In genomic region chr2:144524190-144524957, GRCh38 we compare ENCODE assay signal across 9 cellular contexts. TPM values are rescaled to one million over a fixed set of nuclear protein-coding genes. Genes with fewer than 3 reads are reported as not detected.
A peak's percentile ranks its signal among the peaks of the same experiment; 100 is the strongest.
DNase-seq lines count a peak whose midpoint lies in the region; TF ChIP-seq lines count a peak whose summit lies in the region.
"Had no signal": no experiment of that assay in that cellular context is flagged by ENCODE, and none has a peak within 500 bp of the region (broad histone marks: within the 10 kb centered on the region; RNA-seq: fewer than 3 reads in every experiment).

No MANE protein-coding gene starts in this region.

- H3K9me3 ChIP-seq in OCI-LY1 (ENCODE audit: low read length): no peaks in the 10 kb centered on the region
- H3K9me3 ChIP-seq in colonic mucosa: no peaks in the 10 kb centered on the region
- no peaks in the 10 kb centered on the region for H3K9me3 ChIP-seq in liver (ENCODE audit: control insufficient read depth in 4 of 4, low read length in 3 of 4)
- no peaks in the 10 kb centered on the region for H3K9me3 ChIP-seq in stomach smooth muscle (ENCODE audit: control insufficient read depth in 2 of 2, low read length in 2 of 2)

- intact Hi-C loops in colonic mucosa (cut with DNase I): no loop called here

- H3K9ac ChIP-seq in OCI-LY1 (ENCODE audit: low read length): peak overlapping the region; percentile 77
- peak overlapping the region; percentile 35 to 46 for H3K9ac ChIP-seq in colonic mucosa (ENCODE audit: low read depth in 2 of 2, low read length in 2 of 2)
- H3K9ac ChIP-seq in liver (ENCODE audit: low read depth in 1 of 2, low read length in 2 of 2): no peak overlapping the region
- H3K9ac ChIP-seq in stomach smooth muscle (ENCODE audit: low read length in 2 of 2): peak overlapping the region in 1 of 2 donors; percentile 65

- no peak overlapping the region for H2AFZ ChIP-seq in OCI-LY1 (ENCODE audit: low read length)

- peaks cover 60% of the 10 kb centered on the region for H3K4me1 ChIP-seq in OCI-LY1 (ENCODE audit: insufficient read depth, low read length, severe bottlenecking)
- no peaks in the 10 kb centered on the region for H3K4me1 ChIP-seq in colonic mucosa
- H3K4me1 ChIP-seq in liver (ENCODE audit: control insufficient read depth in 4 of 4, insufficient read depth in 4 of 4, low read length in 3 of 4): peaks cover 4 to 14% (median 8%) of the 10 kb centered on the region in 4 donors
- peaks cover 5% of the 10 kb centered on the region for H3K4me1 ChIP-seq in stomach smooth muscle (ENCODE audit: control insufficient read depth, insufficient read depth, low read length)

- DNase-seq in NCI-H1417 (lab: John Stamatoyannopoulos, UW): peak in 2 of 3 experiments; percentile 39 to 57
- no peak for DNase-seq in NCI-H1417 treated with DMSO at 0.1 percent for 48 hours (lab: John Stamatoyannopoulos, UW)
- DNase-seq in colonic mucosa: no peak
- no peak for DNase-seq in OCI-M2 (lab: John Stamatoyannopoulos, UW; ENCODE audit: unreplicated experiment)
- no peak for DNase-seq in NCI-H2107 (lab: John Stamatoyannopoulos, UW)

- 6% methylated on average over 54 of the region's 54 CpGs for WGBS in liver

- H3F3A ChIP-seq in OCI-LY1 (ENCODE audit: insufficient read depth, low read length): no peaks in the 10 kb centered on the region; the same call in none of the 2 replicates

- H3K27ac ChIP-seq in OCI-LY1 (ENCODE audit: low read depth, low read length, poor library complexity, severe bottlenecking) (peak overlapping the region; percentile 83), colonic mucosa (peak overlapping the region; percentile 70), liver (ENCODE audit: low read depth in 1 of 2, low read length in 2 of 2) (peak overlapping the region; percentile 53 to 78), stomach smooth muscle (ENCODE audit: low read length) (peak overlapping the region; percentile 58)
- H3K27ac ChIP-seq: VCaP had no signal

- peak overlapping the region; percentile 86 for H3K4me2 ChIP-seq in OCI-LY1 (ENCODE audit: low read length)

- H3K36me3 ChIP-seq in OCI-LY1 (ENCODE audit: insufficient read depth, low read length) (no peaks in the 10 kb centered on the region), colonic mucosa (no peaks in the 10 kb centered on the region), liver (ENCODE audit: control insufficient read depth in 4 of 4, insufficient read depth in 3 of 4, low read depth in 1 of 4, low read length in 3 of 4) (no peaks in the 10 kb centered on the region), stomach smooth muscle (ENCODE audit: control insufficient read depth in 2 of 2, insufficient read depth in 2 of 2, low read length in 2 of 2) (no peaks in the 10 kb centered on the region)

- H4K20me1 ChIP-seq in OCI-LY1 (ENCODE audit: insufficient read depth, low read length): no peaks in the 10 kb centered on the region

- TF ChIP-seq RAD21 in liver (IDR thresholded peaks at IDR 0.05): peak in 1 of 2 donors; percentile 10

- peaks cover 5% of the 10 kb centered on the region; the same call in 1 of the 2 replicates for H3K79me2 ChIP-seq in OCI-LY1 (ENCODE audit: insufficient read depth, low read length)

- no peaks in the 10 kb centered on the region for H3K9me2 ChIP-seq in OCI-LY1 (ENCODE audit: low read depth, low read length)

- no peak for TF ChIP-seq CTCF in OCI-LY1 (IDR thresholded peaks at IDR 0.05; ENCODE audit: low read length)
- no peak for TF ChIP-seq CTCF in colonic mucosa (IDR thresholded peaks at IDR 0.05)
- no peak for TF ChIP-seq CTCF in liver (IDR thresholded peaks at IDR 0.05; ENCODE audit: low read depth, low read length, missing input control)

- no peaks in the 10 kb centered on the region for H3K27me3 ChIP-seq in OCI-LY1 (ENCODE audit: insufficient read depth, low read length)
- peaks cover 30% of the 10 kb centered on the region for H3K27me3 ChIP-seq in colonic mucosa
- H3K27me3 ChIP-seq in liver (ENCODE audit: control insufficient read depth in 4 of 4, insufficient read depth in 4 of 4, low read length in 3 of 4): peaks cover 0 to 5% (median 2%) of the 10 kb centered on the region in 4 donors
- peaks cover 16 to 38% of the 10 kb centered on the region in 2 donors for H3K27me3 ChIP-seq in stomach smooth muscle (ENCODE audit: control insufficient read depth in 1 of 2, insufficient read depth in 2 of 2, low read length in 2 of 2)

- H3K4me3 ChIP-seq in OCI-LY1 (ENCODE audit: low read depth, low read length, poor library complexity, severe bottlenecking) (peak overlapping the region; percentile 64), colonic mucosa (peak overlapping the region; percentile 25), liver (ENCODE audit: low read depth in 1 of 3, low read length in 3 of 3) (peak overlapping the region in 1 of 3 donors; percentile 55), stomach smooth muscle (ENCODE audit: low read length in 2 of 2) (peak overlapping the region; percentile 31 to 71)

TF ChIP-seq in liver, 16 proteins besides CTCF, POLR2A, EP300 and RAD21:
- no peak for TF ChIP-seq ZBTB33 (IDR thresholded peaks at IDR 0.05)
- TF ChIP-seq HNF4A (conservative IDR thresholded peaks at IDR 0.05): no peak
- no peak for TF ChIP-seq YY1 (IDR thresholded peaks at IDR 0.05)

RNA-seq across cellular contexts. Expression of gene ZEB2, which starts 4.5 kb away (rescaled TPM):
- total RNA-seq in colonic mucosa: 10 to 100 TPM; 17.4 to 29.6 TPM
- total RNA-seq in liver: 10 to 100 TPM; 35.1 to 39.6 TPM
- polyA plus RNA-seq in liver: 1 to 10 TPM; 7.6 to 9.3 TPM

Comparison
In these comparisons a context has a peak if more than half of its experiments do, and no peak if none do; other contexts are left out.
1. DNase-seq: peak in NCI-H1417 (2 of 3); none in NCI-H1417 treated with DMSO at 0.1 percent for 48 hours (single experiment), colonic mucosa (single experiment), OCI-M2 (single experiment) and NCI-H2107 (single experiment).
2. H3K9ac ChIP-seq: peak in OCI-LY1 (single experiment) and colonic mucosa (2 of 2); none in liver (0 of 2).
3. Peak in every context shown above with its lines, with median percentiles within 50 percentile points of each other: H3K27ac ChIP-seq.